In genomic region chr5:36531401-36531800, GRCh38 we compare ENCODE assay signal across 31 cellular contexts.
"Had no signal": no experiment of that assay in that cellular context is flagged by ENCODE, and none has a peak within 500 bp of the region (broad histone marks: within the 10 kb centered on the region; RNA-seq: fewer than 3 reads in every experiment).

No MANE protein-coding gene starts in this region.

- DNase-seq: activated CD4-positive, alpha-beta memory T cell treated with anti-CD3 and anti-CD28 coated beads, Interleukin-2, amount 10 ng/mL, durations not matched to agents 7 days and 5 days; activated CD4-positive, alpha-beta T cell treated with anti-CD3 and anti-CD28 coated beads for 1 hour; activated CD4-positive, alpha-beta T cell treated with anti-CD3 and anti-CD28 coated beads for 48 hours; activated CD4-positive, CD25-positive, alpha-beta regulatory T cell; activated effector memory CD4-positive, alpha-beta T cell treated with anti-CD3 and anti-CD28 coated beads, Interleukin-2, amount 50 U/mL, for 16 hours; activated naive CD4-positive, alpha-beta T cell; activated naive CD4-positive, alpha-beta T cell treated with anti-CD3 and anti-CD28 coated beads, Interleukin-2, amount 50 U/mL, for 16 hours; activated naive CD8-positive, alpha-beta T cell treated with anti-CD3 and anti-CD28 coated beads for 36 hours; activated T-cell treated with anti-CD3 and anti-CD28 coated beads, Interleukin-2, amount 50 U/mL, for 1 hour; activated T-cell treated with anti-CD3 and anti-CD28 coated beads, Interleukin-2, amount 50 U/mL, for 72 hours; amygdala; Karpas-422; NCI-H1048; NCI-H1105 treated with DMSO at 0.1 percent for 48 hours; NCI-H1436; NCI-H1694; NCI-H2029; NCI-H345; NCI-H524 treated with DMSO at 0.1 percent for 48 hours; PC-3; Peyer's patch; RPMI8226; SHP77 treated with DMSO at 0.1 percent for 48 hours; SW 1271; T-helper 1 cell; T-helper 2 cell; T-helper 9 cell; WERI-Rb-1 had no signal

- H3K27ac ChIP-seq: ascending aorta, cardiac muscle cell, Peyer's patch, WERI-Rb-1 had no signal

- H3K4me3 ChIP-seq: ascending aorta, cardiac muscle cell, Peyer's patch had no signal

- H3K9me3 ChIP-seq: ascending aorta, Peyer's patch had no signal

- H3K4me1 ChIP-seq: ascending aorta, Peyer's patch had no signal

- ATAC-seq: activated T-cell treated with anti-CD3 and anti-CD28 coated beads, Interleukin-2, amount 50 U/mL, for 72 hours; activated T-helper 17 cell treated with anti-CD3 and anti-CD28 coated beads, Interleukin-2, amount 50 U/mL, for 72 hours; PC-3 had no signal

- H3K36me3 ChIP-seq: ascending aorta, cardiac muscle cell, Peyer's patch, WERI-Rb-1 had no signal

- H3K27me3 ChIP-seq: ascending aorta, cardiac muscle cell, Peyer's patch had no signal
